In the genomic region with DNA sequence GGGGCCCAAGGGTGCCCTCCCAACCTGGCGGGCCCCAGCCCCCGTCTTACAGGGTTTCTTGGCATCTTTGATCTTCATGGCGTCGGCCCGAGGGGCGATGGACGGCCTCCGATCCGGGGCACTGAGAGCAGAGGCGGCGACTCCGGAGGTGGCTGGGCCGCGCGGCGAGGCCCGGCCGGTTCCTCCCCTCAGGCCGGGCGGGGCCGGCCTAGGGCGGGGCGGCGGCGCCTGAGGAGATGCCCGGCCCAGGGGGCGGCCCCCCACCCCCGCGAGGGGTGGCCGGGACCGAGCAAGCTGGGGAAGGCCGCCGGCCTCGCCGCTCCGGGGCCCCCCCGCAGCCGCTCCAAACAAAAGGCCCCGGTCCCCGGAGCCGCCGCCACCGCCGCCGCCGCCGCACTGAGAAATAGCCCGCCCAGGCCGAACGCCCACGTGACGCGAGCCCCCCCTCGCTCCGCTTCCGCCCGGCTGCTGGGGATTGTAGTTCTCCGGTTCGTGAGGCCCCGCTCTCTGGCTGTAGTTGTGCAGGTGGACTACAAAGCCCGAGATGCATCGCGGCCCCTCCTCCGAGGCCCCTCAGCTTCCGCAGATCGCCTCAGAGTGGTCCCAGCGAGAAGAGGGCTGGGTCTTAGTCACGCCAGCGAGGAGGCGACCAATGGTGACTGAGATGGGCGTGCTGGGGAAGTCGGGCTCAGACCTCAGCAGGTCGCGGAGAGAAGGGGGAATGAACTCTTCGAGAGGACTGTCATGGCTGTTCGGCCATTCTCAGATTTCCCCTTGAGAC, we compare ENCODE assay signal across 8 cellular contexts. TPM values are rescaled to one million over a fixed set of nuclear protein-coding genes. Genes with fewer than 3 reads are reported as not detected.
A peak's percentile ranks its signal among the peaks of the same experiment; 100 is the strongest.
DNase-seq lines count a peak whose midpoint lies in the region; ATAC-seq, FAIRE-seq and TF ChIP-seq lines count a peak whose summit lies in the region.

Gene PANK3 (minus strand): TSS at position 163 of the 781 bp plus-strand sequence. CDS start 85 bp downstream, at position 78.

- peak within 1 kb of the TSS; percentile 90 for H3K9ac ChIP-seq in keratinocyte (ENCODE audit: control insufficient read depth, extremely low read depth, insufficient read depth, low read length)

- no peaks in the 10 kb centered on the region for H3K9me3 Mint-ChIP-seq in chondrocyte (ENCODE audit: low read depth)

- FAIRE-seq in keratinocyte (lab: Jason Lieb, UNC), result peak; percentile 80

- H3K36me3 ChIP-seq in keratinocyte (ENCODE audit: control insufficient read depth in 2 of 2, extremely low read depth in 1 of 2, insufficient read depth in 2 of 2, low read length in 2 of 2), result peaks cover 0 to 8% of the 10 kb centered on the region in 2 experiments

- ATAC-seq in HG03439 (IDR thresholded peaks at IDR 0.05; ENCODE audit: unreplicated experiment), result peak; percentile 96

- H3K27ac ChIP-seq in keratinocyte (ENCODE audit: control insufficient read depth, insufficient read depth, low read length), result peak within 1 kb of the TSS; percentile 86

- TF ChIP-seq CTCF in chondrocyte (IDR thresholded peaks at IDR 0.05), result no peak
- TF ChIP-seq CTCF in keratinocyte (optimal IDR thresholded peaks at IDR 0.05 in 1 of 3, IDR thresholded peaks at IDR 0.05 in 1 of 3, conservative IDR thresholded peaks at IDR 0.05 in 1 of 3; ENCODE audit: extremely low read depth in 1 of 3, insufficient read depth in 2 of 3, low read length in 3 of 3), result no peak

- no peaks in the 10 kb centered on the region for H3K27me3 ChIP-seq in keratinocyte (ENCODE audit: control insufficient read depth, extremely low read depth, insufficient read depth, low read length)

- no peaks in the 10 kb centered on the region for H3K27me3 Mint-ChIP-seq in chondrocyte (ENCODE audit: low read depth)

- H3K4me1 ChIP-seq in keratinocyte (ENCODE audit: control insufficient read depth, extremely low read depth, insufficient read depth, low read length), result peaks cover 21% of the 10 kb centered on the region

- no peaks in the 10 kb centered on the region for H3K9me1 ChIP-seq in keratinocyte (ENCODE audit: control insufficient read depth, extremely low read depth, insufficient read depth, low read length)

- H3K4me2 ChIP-seq in keratinocyte (ENCODE audit: control insufficient read depth, extremely low read depth, insufficient read depth, low read depth, low read length), result peak within 1 kb of the TSS; percentile 99

- H2AFZ ChIP-seq in keratinocyte (ENCODE audit: control insufficient read depth, low read length), result peak within 1 kb of the TSS; percentile 96

- peaks cover 46% of the 10 kb centered on the region for H3K79me2 ChIP-seq in keratinocyte (ENCODE audit: control insufficient read depth, insufficient read depth, low read length)

- peaks cover 42% of the 10 kb centered on the region for H3K4me1 Mint-ChIP-seq in chondrocyte (ENCODE audit: low read depth)

- H4K20me1 ChIP-seq in keratinocyte (ENCODE audit: control insufficient read depth, extremely low read depth, insufficient read depth, low read length), result peaks cover 18% of the 10 kb centered on the region

- dilution Hi-C loops in keratinocyte (cut with MboI; ENCODE audit: extremely low pct_ligation_motif_present, low sequenced_read_pairs), result no loop called here

- H3K4me3 ChIP-seq in keratinocyte (ENCODE audit: control insufficient read depth in 2 of 3, extremely low read depth in 1 of 3, insufficient read depth in 2 of 3, low read depth in 1 of 3, low read length in 3 of 3), result peak within 1 kb of the TSS; percentile 94 to 99 (median 98)

- H3K27ac Mint-ChIP-seq in chondrocyte (ENCODE audit: unreplicated experiment), result peak within 1 kb of the TSS; percentile 96

- DNase-seq in AML-193 (lab: John Stamatoyannopoulos, UW) (peak; percentile 94 to 95), NCI-H510A treated with DMSO at 0.1 percent for 48 hours (lab: John Stamatoyannopoulos, UW) (peak; percentile 85), chondrocyte (ENCODE audit: low spot score) (peak; percentile 99), keratinocyte (ENCODE audit: low read depth, low spot score) (peak; percentile 90)
- peak; percentile 88 to 92 for DNase-seq in activated CD4-positive, alpha-beta T cell treated with anti-CD3 and anti-CD28 coated beads for 24 hours (ENCODE audit: low read depth in 2 of 2)
- peak; percentile 90 to 94 for DNase-seq in stimulated activated CD4-positive, alpha-beta T cell treated with anti-CD3 and anti-CD28 coated beads, Interleukin-15, amount 100 ng/mL, for 1 hour (ENCODE audit: low read depth in 1 of 2, low spot score in 1 of 2)

- peak; percentile 88 for TF ChIP-seq POLR2A in GM19193 (IDR thresholded peaks at IDR 0.05; ENCODE audit: extremely low read depth, insufficient read depth, insufficient read length)

- H3K9me3 ChIP-seq in keratinocyte (ENCODE audit: control insufficient read depth, low read depth, low read length), result no peaks in the 10 kb centered on the region

- no peaks in the 10 kb centered on the region for H3K36me3 Mint-ChIP-seq in chondrocyte (ENCODE audit: low read depth)

- H3K4me3 Mint-ChIP-seq in chondrocyte (ENCODE audit: unreplicated experiment), result peak within 1 kb of the TSS; percentile 90

RNA-seq across cellular contexts. Expression of gene PANK3, which starts in this region (rescaled TPM):
- 79.4 to 112 TPM (median 99.3 TPM) in 3 replicates for total RNA-seq in chondrocyte
- 15.6 to 39.6 TPM (median 18.7 TPM) in 3 replicates for polyA plus RNA-seq in keratinocyte
- polyA plus RNA-seq in keratinocyte (2011; ENCODE audit: low read depth), result 54.5 TPM
- 11.5 and 23.0 TPM in 2 replicates for polyA plus RNA-seq in keratinocyte (2011; cell fraction: cytosol; rRNA removed)
- polyA plus RNA-seq in keratinocyte (2011; cell fraction: nucleus; rRNA removed), result 21.8 and 30.4 TPM in 2 replicates
- 21.7 and 29.3 TPM in 2 replicates for polyA plus RNA-seq in keratinocyte (2012; ENCODE audit: low replicate concordance)
- polyA minus RNA-seq in keratinocyte, result 3.4 to 26.0 TPM (median 14.5 TPM) in 3 replicates
- polyA minus RNA-seq in keratinocyte (2011; cell fraction: cytosol; rRNA and poly(A)+ RNA removed), result 18.0 TPM
- polyA minus RNA-seq in keratinocyte (2011; cell fraction: nucleus; rRNA and poly(A)+ RNA removed), result 23.0 and 41.3 TPM in 2 replicates

Comparison
In these comparisons a context has a peak if more than half of its experiments do, and no peak if none do; other contexts are left out.
1. Peak in every context shown above with its lines: DNase-seq, ATAC-seq, H3K4me3 ChIP-seq and H3K27ac ChIP-seq.